ENCODE assay signal across 10 cellular contexts in genomic region chr19:33740811-33741396, GRCh38. TPM values are rescaled to one million over a fixed set of nuclear protein-coding genes. Genes with fewer than 3 reads are reported as not detected.
DNase-seq lines count a peak whose midpoint lies in the region; ATAC-seq, FAIRE-seq and TF ChIP-seq lines count a peak whose summit lies in the region.
"Had no signal": no experiment of that assay in that cellular context is flagged by ENCODE, and none has a peak within 500 bp of the region (broad histone marks: within the 10 kb centered on the region; RNA-seq: fewer than 3 reads in every experiment).

No MANE protein-coding gene starts in this region.

- TF ChIP-seq CTCF in LNCaP clone FGC (IDR thresholded peaks at IDR 0.05; ENCODE audit: control insufficient read depth, extremely low read depth, insufficient read depth), result no peak
- no peak for TF ChIP-seq CTCF in GM12878 (IDR thresholded peaks at IDR 0.05 in 2 of 3, conservative IDR thresholded peaks at IDR 0.05 in 1 of 3; ENCODE audit: control insufficient read depth in 2 of 3, extremely low read depth in 1 of 3, insufficient read depth in 1 of 3, low read depth in 3 of 3, low read length in 3 of 3)

- H3K9me3 ChIP-seq in GM12878 (replicated peaks; ENCODE audit: control insufficient read depth, insufficient read depth, low read length) (no peaks in the 10 kb centered on the region), mesenchymal stem cell (ENCODE audit: control insufficient read depth, low read length) (no peaks in the 10 kb centered on the region), aorta (ENCODE audit: control insufficient read depth, low read length) (no peaks in the 10 kb centered on the region)

- no peak overlapping the region for H2BK120ac ChIP-seq in mesenchymal stem cell (ENCODE audit: low read depth, low read length)

- H4K8ac ChIP-seq in mesenchymal stem cell (ENCODE audit: low read length), result no peak overlapping the region

- SMC1A ChIA-PET in GM12878 (lab: Charles Lee; ENCODE audit: uncharacterized antibody, unreplicated experiment), result no interaction called here

- H2BK12ac ChIP-seq in mesenchymal stem cell (ENCODE audit: low read length in 2 of 2), result no peak overlapping the region

- H2BK5ac ChIP-seq in mesenchymal stem cell (ENCODE audit: low read depth, low read length, poor library complexity, severe bottlenecking), result no peak overlapping the region

- H2AFZ ChIP-seq in GM12878 (ENCODE audit: control insufficient read depth, low read depth, low read length) (no peak overlapping the region), mesenchymal stem cell (ENCODE audit: low read depth, low read length) (no peak overlapping the region)

- H3K4ac ChIP-seq in mesenchymal stem cell (ENCODE audit: low read depth in 1 of 2, low read length in 2 of 2), result no peak overlapping the region

- POLR2A ChIA-PET in GM12878 (lab: Charles Lee), result no interaction called here

- H3K79me2 ChIP-seq in GM12878 (ENCODE audit: control insufficient read depth, insufficient read depth, low read length), result no peaks in the 10 kb centered on the region

- no peak overlapping the region for H2AK5ac ChIP-seq in mesenchymal stem cell (ENCODE audit: low read length, severe bottlenecking)

- no peak for TF ChIP-seq EP300 in GM12878 (IDR thresholded peaks at IDR 0.05; ENCODE audit: borderline replicate concordance in 1 of 2, control insufficient read depth in 1 of 2, low read depth in 2 of 2, low read length in 2 of 2)

- H3K18ac ChIP-seq in mesenchymal stem cell (ENCODE audit: low read depth in 1 of 2, low read length in 2 of 2), result no peak overlapping the region

- no peak overlapping the region for H2BK15ac ChIP-seq in mesenchymal stem cell (ENCODE audit: low read depth, poor library complexity, severe bottlenecking)

- no peaks in the 10 kb centered on the region for H4K20me1 ChIP-seq in GM12878 (ENCODE audit: control insufficient read depth, insufficient read depth)

- no peak overlapping the region for H3K9ac ChIP-seq in GM12878 (ENCODE audit: control insufficient read depth, insufficient read depth, low read length)
- no peak overlapping the region for H3K9ac ChIP-seq in mesenchymal stem cell (ENCODE audit: low read length)

- no peak overlapping the region for H3K4me2 ChIP-seq in GM12878 (ENCODE audit: control insufficient read depth, insufficient read depth)
- no peak overlapping the region for H3K4me2 ChIP-seq in mesenchymal stem cell (ENCODE audit: low read length, poor library complexity, severe bottlenecking)

- no peak overlapping the region for H3K14ac ChIP-seq in mesenchymal stem cell (ENCODE audit: low read length in 2 of 2)

- RAD21 ChIA-PET in GM12878 (lab: Charles Lee; ENCODE audit: unreplicated experiment), result interaction anchor here (1.0 kb wide), 1 partner anchor 37 kb away, joined by 3 read pairs; no protein-coding TSS in a partner anchor

- 16% methylated on average over 9 of the region's 9 CpGs for WGBS in GM12878 (ENCODE audit: insufficient coverage, insufficient replicate concordance, low lambda C conversion rate, missing lambda C conversion rate)
- WGBS in mesenchymal stem cell, result 27% methylated on average over 9 of the region's 9 CpGs
- WGBS in aorta, 2 donors, result 12 to 18% methylated on average over 9 of the region's 9 CpGs

- intact Hi-C loops in GM12878 (cut with micrococcal nuclease; ENCODE audit: unreplicated experiment), result no loop called here
- intact Hi-C loops in aorta (cut with DNase I), result no loop called here

- H3K4me3 ChIP-seq in LNCaP clone FGC (ENCODE audit: low read depth, low read length) (no peak overlapping the region), GM12878 (no peak overlapping the region), mesenchymal stem cell (ENCODE audit: insufficient read depth in 1 of 2, low read depth in 1 of 2, low read length in 2 of 2) (no peak overlapping the region), aorta (ENCODE audit: low read length in 2 of 2) (no peak overlapping the region)
- H3K4me3 ChIP-seq: skin epidermis had no signal

- ATAC-seq in GM12878 (no peak), HG03095 (IDR thresholded peaks at IDR 0.05; ENCODE audit: unreplicated experiment) (no peak), aorta (ENCODE audit: low FRiP score) (no peak)

- H3K23ac ChIP-seq in mesenchymal stem cell (ENCODE audit: low read length in 2 of 2), result no peak overlapping the region

- H3K27ac ChIP-seq in GM12878 (ENCODE audit: control insufficient read depth, insufficient read depth) (no peak overlapping the region), mesenchymal stem cell (ENCODE audit: low read length, poor library complexity, severe bottlenecking) (no peak overlapping the region), aorta (ENCODE audit: low read depth in 1 of 2, low read length in 2 of 2) (no peak overlapping the region)
- H3K27ac ChIP-seq: skin epidermis had no signal

- no TSS peak for BruUV-seq in GM12878 (replicated peaks; lab: Mats Ljungman, UMichigan)

- no peak for TF ChIP-seq POLR2A in GM12878 (IDR thresholded peaks at IDR 0.05; ENCODE audit: low read depth, low read length)

- TF ChIP-seq RAD21 in GM12878 (IDR thresholded peaks at IDR 0.05; ENCODE audit: insufficient read depth, low read depth, low read length), result no peak

- DNase-seq in GDM1 (lab: John Stamatoyannopoulos, UW) (peak; percentile 8), LNCaP clone FGC (ENCODE audit: low read depth) (peak; percentile 15), GM12878 (ENCODE audit: low read depth, low spot score) (no peak), mesenchymal stem cell (peak; percentile 0), GOT3 (lab: John Stamatoyannopoulos, UW) (no peak), aorta (no peak)
- no peak for DNase-seq in activated effector memory CD4-positive, alpha-beta T cell treated with Interleukin-2 at 50 U/mL for 16 hours

- H3K36me3 ChIP-seq in GM12878 (ENCODE audit: control insufficient read depth in 2 of 2, insufficient read depth in 2 of 2, low read length in 1 of 2) (no peaks in the 10 kb centered on the region), mesenchymal stem cell (ENCODE audit: control insufficient read depth in 1 of 2, insufficient read depth in 2 of 2, low read depth in 1 of 2, low read length in 2 of 2) (no peaks in the 10 kb centered on the region), aorta (ENCODE audit: control insufficient read depth in 1 of 2, insufficient read depth in 2 of 2, low read length in 1 of 2) (no peaks in the 10 kb centered on the region)

- H4K91ac ChIP-seq in mesenchymal stem cell (ENCODE audit: low read length), result no peak overlapping the region

- H3K79me1 ChIP-seq in mesenchymal stem cell (replicated peaks; ENCODE audit: low read length, poor library complexity, severe bottlenecking), result no peaks in the 10 kb centered on the region

- no peak for FAIRE-seq in GM12878 (lab: Jason Lieb, UNC)
- FAIRE-seq: endometrium had no signal

- no peaks in the 10 kb centered on the region for H3K4me1 ChIP-seq in GM12878 (ENCODE audit: control insufficient read depth, insufficient read depth, low read length)
- H3K4me1 ChIP-seq in mesenchymal stem cell (ENCODE audit: control insufficient read depth, insufficient read depth, low read depth, low read length), result no peaks in the 10 kb centered on the region
- no peaks in the 10 kb centered on the region for H3K4me1 ChIP-seq in aorta (ENCODE audit: control insufficient read depth in 1 of 2, insufficient read depth in 2 of 2, low read length in 2 of 2)

- in situ Hi-C loops in GM12878 (cut with MboI), result no loop called here

- H3K27me3 ChIP-seq in GM12878 (replicated peaks in 1 of 2; ENCODE audit: control insufficient read depth in 2 of 2, insufficient read depth in 2 of 2, low read length in 1 of 2) (no peaks in the 10 kb centered on the region), mesenchymal stem cell (ENCODE audit: control insufficient read depth in 1 of 2, insufficient read depth in 1 of 2, low read length in 2 of 2) (peaks cover 0 to 10% of the 10 kb centered on the region in 2 experiments), aorta (ENCODE audit: control insufficient read depth in 1 of 2, insufficient read depth in 2 of 2, low read length in 1 of 2) (no peaks in the 10 kb centered on the region)

- CTCF ChIA-PET in GM12878 (lab: Yijun Ruan, JAX), result no interaction called here

RNA-seq across cellular contexts. Expression of gene KCTD15, which starts 55.8 kb away (rescaled TPM):
- total RNA-seq in GM12878 (2013; cell fraction: nucleolus; rRNA removed), result not detected in 2 replicates
- total RNA-seq in GM12878 (2014; rRNA removed) (not detected in 2 replicates), GM12878 (2014; rRNA removed; fragmentation: Illumina TruSeq; extraction: Trizol) (not detected in 2 replicates), GM12878 (2021) (0.11 TPM in 1 of 2 replicates, not detected in the other), aorta (10 to 100 TPM; 39.3 to 45.6 TPM)
- polyA plus RNA-seq in GM12878 (2011; ENCODE audit: low read depth), result not detected
- polyA plus RNA-seq in GM12878 (2011; rRNA removed) (not detected in 2 replicates), GM12878 (2014; fragmentation: Illumina TruSeq; extraction: Trizol) (not detected in 2 replicates), GM12878 (2014; fragmentation: Nextera tagmentation; extraction: Ambion mirVana) (not detected), GM12878 (2014; rRNA removed) (not detected in 2 replicates), GM12878 (2016; fragmentation: Nextera tagmentation; extraction: Ambion mirVana) (not detected), aorta (10 to 100 TPM; 12.0 to 63.3 TPM)
- polyA plus RNA-seq in GM12878 (2011; cell fraction: cytosol; rRNA removed), result 0.01 and 0.13 TPM in 2 replicates
- 0.16 and 0.18 TPM in 2 replicates for polyA plus RNA-seq in GM12878 (2011; cell fraction: nucleus; rRNA removed)
- not detected in 2 replicates for polyA plus RNA-seq in GM12878 (2012)
- 0.41 TPM in 1 of 2 replicates, not detected in the other for polyA minus RNA-seq in GM12878 (2011; rRNA and poly(A)+ RNA removed)
- polyA minus RNA-seq in GM12878 (2011; cell fraction: cytosol; rRNA and poly(A)+ RNA removed), result 1.6 TPM in 1 of 2 replicates, not detected in the other
- not detected in 2 replicates for polyA minus RNA-seq in GM12878 (2011; cell fraction: nucleus; rRNA and poly(A)+ RNA removed)
- 16.1 TPM for polyA plus RNA-seq in mesenchymal stem cell (2013, experiment 1 of 2)
- 19.5 TPM for polyA plus RNA-seq in mesenchymal stem cell (2013, experiment 2 of 2)

Comparison
In these comparisons a context has a peak if more than half of its experiments do, and no peak if none do; other contexts are left out.
1. DNase-seq: peak in GDM1 (single experiment), LNCaP clone FGC (single experiment) and mesenchymal stem cell (single experiment); none in GM12878 (single experiment), GOT3 (single experiment), activated effector memory CD4-positive, alpha-beta T cell treated with Interleukin-2 at 50 U/mL for 16 hours (single experiment) and aorta (0 of 2).
2. RNA of gene KCTD15, which starts 55.8 kb away (total RNA-seq): 39.3 to 45.6 TPM in aorta; 0.11 TPM in GM12878; every median in the first group is over 10 times any median in the second.